Comparison of ENCODE assay signal across 10 cellular contexts in genomic region chr1:165383067-165383466, GRCh38. TPM values are rescaled to one million over a fixed set of nuclear protein-coding genes. Genes with fewer than 3 reads are reported as not detected.
DNase-seq lines count a peak whose midpoint lies in the region; ATAC-seq and TF ChIP-seq lines count a peak whose summit lies in the region.
"Had no signal": no experiment of that assay in that cellular context is flagged by ENCODE, and none has a peak within 500 bp of the region (broad histone marks: within the 10 kb centered on the region; RNA-seq: fewer than 3 reads in every experiment).

No MANE protein-coding gene starts in this region.

- H3K9ac ChIP-seq in mammary epithelial cell (ENCODE audit: insufficient read depth, low read length): no peak overlapping the region

- no peaks in the 10 kb centered on the region for H3K79me2 ChIP-seq in mammary epithelial cell (ENCODE audit: insufficient read depth, low read length)

- H4K20me1 ChIP-seq in mammary epithelial cell (ENCODE audit: insufficient read depth, low read length): no peaks in the 10 kb centered on the region

- ATAC-seq in HG02678 (IDR thresholded peaks at IDR 0.05; ENCODE audit: unreplicated experiment): no peak

- no peaks in the 10 kb centered on the region for H3K4me1 ChIP-seq in mammary epithelial cell (ENCODE audit: insufficient read depth, low read length)

- intact Hi-C loops in mammary epithelial cell (cut with micrococcal nuclease): no loop called here

- H3K27ac ChIP-seq in mammary epithelial cell (ENCODE audit: insufficient read depth, low read depth, low read length): no peak overlapping the region

- no peak for TF ChIP-seq CTCF in mammary epithelial cell (conservative IDR thresholded peaks at IDR 0.05 in 1 of 2, IDR thresholded peaks at IDR 0.05 in 1 of 2; ENCODE audit: extremely low read depth in 1 of 2, insufficient read depth in 1 of 2, low read depth in 1 of 2, low read length in 2 of 2)

- H3K36me3 ChIP-seq in mammary epithelial cell (ENCODE audit: insufficient read depth, low read length): no peaks in the 10 kb centered on the region
- H3K36me3 ChIP-seq: esophagus squamous epithelium had no signal

- 13% methylated on average over 6 of the region's 6 CpGs for WGBS in mammary epithelial cell (ENCODE audit: low coverage, missing lambda C conversion rate)

- dilution Hi-C loops in mammary epithelial cell (cut with HindIII; ENCODE audit: low sequenced_read_pairs): no loop called here

- H3K9me3 ChIP-seq in mammary epithelial cell (replicated peaks; ENCODE audit: insufficient read depth, low read length): no peaks in the 10 kb centered on the region
- H3K9me3 ChIP-seq: esophagus squamous epithelium had no signal

- H3K4me3 ChIP-seq in mammary epithelial cell (replicated peaks in 1 of 3; ENCODE audit: insufficient read depth in 1 of 3, low read depth in 2 of 3, low read length in 3 of 3): no peak overlapping the region
- H3K4me3 ChIP-seq: esophagus squamous epithelium had no signal

- CTCF ChIA-PET in mammary epithelial cell (lab: Charles Lee; ENCODE audit: low non-redundant PET): interaction anchor here (0.7 kb wide), 1 partner anchor 13 kb away, joined by 3 read pairs; no protein-coding TSS in a partner anchor

- DNase-seq in GM04504 (ENCODE audit: low read depth) (peak; percentile 95), mammary epithelial cell (peak; percentile 48), iPS-NIHi7 (ENCODE audit: extremely low spot score) (peak; percentile 28), stromal cell of bone marrow (ENCODE audit: low read depth) (peak; percentile 91), NCI-H187 treated with DMSO at 0.1 percent for 48 hours (lab: John Stamatoyannopoulos, UW) (no peak), NCI-H2196 (lab: John Stamatoyannopoulos, UW; ENCODE audit: unreplicated experiment) (no peak), NCI-H2107 treated with DMSO at 0.1 percent for 48 hours (lab: John Stamatoyannopoulos, UW; ENCODE audit: unreplicated experiment) (no peak)
- DNase-seq: COR-L47, esophagus squamous epithelium had no signal

- in situ Hi-C loops in mammary epithelial cell (cut with MboI; ENCODE audit: low sequenced_read_pairs in 2 of 2): loop anchor here in 1 of 2 donors (25.0 kb wide), 1 partner anchor 529 kb away; no protein-coding TSS in a partner anchor

- no peak overlapping the region for H2AFZ ChIP-seq in mammary epithelial cell (ENCODE audit: low read depth, low read length)

- peaks cover 12% of the 10 kb centered on the region for H3K27me3 ChIP-seq in mammary epithelial cell (ENCODE audit: insufficient read depth, low read length)

- no peak overlapping the region for H3K4me2 ChIP-seq in mammary epithelial cell (ENCODE audit: insufficient read depth, low read depth, low read length)

- BruUV-seq in mammary epithelial cell (replicated peaks; lab: Mats Ljungman, UMichigan): no TSS peak

RNA-seq across cellular contexts. Expression of gene LMX1A, which starts 26.6 kb away (rescaled TPM):
- total RNA-seq in mammary epithelial cell: not detected
- not detected for polyA plus RNA-seq in mammary epithelial cell
- polyA minus RNA-seq in mammary epithelial cell: not detected

Comparison
In these comparisons a context has a peak if more than half of its experiments do, and no peak if none do; other contexts are left out.
1. DNase-seq: peak in GM04504 (single experiment), mammary epithelial cell (single experiment), iPS-NIHi7 (single experiment) and stromal cell of bone marrow (single experiment); none in NCI-H187 treated with DMSO at 0.1 percent for 48 hours (single experiment), NCI-H2196 (single experiment) and NCI-H2107 treated with DMSO at 0.1 percent for 48 hours (single experiment).